9 cellular contexts compared by ENCODE assay signal in the genomic region with DNA sequence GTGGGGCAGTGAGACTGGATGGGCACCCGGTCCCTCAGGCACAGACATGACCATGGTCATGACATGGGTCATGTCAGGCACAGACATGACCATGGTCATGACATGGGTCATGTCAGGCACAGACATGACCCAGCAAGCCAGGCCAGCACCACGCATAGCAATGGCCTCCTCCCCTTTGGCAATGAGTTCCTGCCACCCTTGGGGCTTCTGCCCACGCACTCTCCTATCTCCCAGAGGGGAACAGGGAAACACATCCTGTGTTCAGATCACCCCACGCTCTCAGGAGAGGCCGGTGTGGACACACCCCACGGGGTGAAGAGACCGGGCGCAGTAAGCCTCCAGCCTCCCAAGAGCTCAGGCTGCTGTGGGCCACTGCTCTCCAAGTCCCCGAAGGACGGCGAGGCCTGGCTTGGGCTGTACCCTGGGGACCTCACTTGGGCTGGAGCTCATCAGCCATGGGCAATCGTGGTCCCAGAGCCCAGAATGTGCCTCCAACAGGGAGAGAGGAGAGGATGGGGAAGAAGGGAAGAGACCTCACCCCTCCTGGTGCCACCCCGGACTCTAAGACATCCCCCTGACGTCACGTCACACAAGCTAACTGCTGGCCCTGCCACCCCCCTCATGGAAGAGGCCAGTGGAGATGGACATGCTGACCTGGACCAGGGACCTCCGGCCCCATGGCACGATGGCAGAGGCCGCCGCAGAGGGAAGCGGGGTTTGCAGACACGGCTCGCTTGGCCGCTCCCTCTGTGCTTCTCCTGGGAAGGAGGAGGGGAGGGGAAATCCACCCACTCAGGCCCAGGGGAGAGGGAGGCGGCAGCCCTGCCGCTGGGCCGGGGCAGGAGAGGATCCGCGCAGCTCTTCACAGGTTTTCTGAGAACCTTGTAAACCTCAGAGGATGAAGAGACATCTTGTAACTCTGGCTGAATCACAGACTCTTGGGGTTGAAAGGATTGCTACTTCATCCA.
DNase-seq lines count a peak whose midpoint lies in the region; ATAC-seq and TF ChIP-seq lines count a peak whose summit lies in the region.
"Had no signal": no experiment of that assay in that cellular context is flagged by ENCODE, and none has a peak within 500 bp of the region (broad histone marks: within the 10 kb centered on the region; RNA-seq: fewer than 3 reads in every experiment).

No MANE protein-coding gene starts in this region.

- no peak overlapping the region for H3K9ac ChIP-seq in neuronal stem cell (ENCODE audit: low read depth, low read length, poor library complexity)

- ATAC-seq in GM19455 (IDR thresholded peaks at IDR 0.05; ENCODE audit: unreplicated experiment), result peak; percentile 24
- ATAC-seq in HG03521 (IDR thresholded peaks at IDR 0.05; ENCODE audit: unreplicated experiment), result peak; percentile 13

- peak overlapping the region; percentile 25 for H3K14ac ChIP-seq in neuronal stem cell (ENCODE audit: low read length)

- peak overlapping the region; percentile 23 for H3K18ac ChIP-seq in neuronal stem cell (ENCODE audit: low read length)

- H2AFZ ChIP-seq in neuronal stem cell (ENCODE audit: low read length), result no peak overlapping the region

- H3K9me3 ChIP-seq in neuronal stem cell (replicated peaks in 1 of 2; ENCODE audit: control insufficient read depth in 2 of 2, insufficient read depth in 1 of 2, low read depth in 1 of 2, low read length in 2 of 2), result peaks cover 13% of the 10 kb centered on the region in 2 donors

- peak overlapping the region; percentile 16 for H2BK120ac ChIP-seq in neuronal stem cell (ENCODE audit: low read depth, low read length)

- peak overlapping the region; percentile 58 for H2AK5ac ChIP-seq in neuronal stem cell (ENCODE audit: low read depth, low read length)

- H3K27me3 ChIP-seq in neuronal stem cell (ENCODE audit: control insufficient read depth in 3 of 3, insufficient read depth in 3 of 3, low read depth in 1 of 3, low read length in 3 of 3), result no peaks in the 10 kb centered on the region

- no peak overlapping the region for H3K4me2 ChIP-seq in neuronal stem cell (ENCODE audit: insufficient read depth, low read length, poor library complexity, severe bottlenecking)

- H2BK5ac ChIP-seq in neuronal stem cell (ENCODE audit: low read length), result no peak overlapping the region

- H3K9me3 Mint-ChIP-seq in CD14-positive monocyte, result peaks cover 0 to 6% (median 0%) of the 10 kb centered on the region in 7 donors

- H2BK15ac ChIP-seq in neuronal stem cell (ENCODE audit: low read length), result no peak overlapping the region

- no peak for TF ChIP-seq CTCF in CD14-positive monocyte (IDR thresholded peaks at IDR 0.05)

- peaks cover 4 to 8% of the 10 kb centered on the region in 2 donors for H3K36me3 ChIP-seq in neuronal stem cell (replicated peaks in 1 of 2; ENCODE audit: control insufficient read depth in 2 of 2, insufficient read depth in 2 of 2, low read length in 2 of 2)

- H3K23ac ChIP-seq in neuronal stem cell (ENCODE audit: low read depth, low read length, poor library complexity), result peak overlapping the region; percentile 67

- H3K79me1 ChIP-seq in neuronal stem cell (ENCODE audit: low read depth, low read length), result peaks cover 17% of the 10 kb centered on the region

- H3K4me3 ChIP-seq in neuronal stem cell (ENCODE audit: low read length in 2 of 2), result no peak overlapping the region

- H3K36me3 Mint-ChIP-seq in CD14-positive monocyte, result peaks cover 28 to 33% of the 10 kb centered on the region in 2 donors

- peaks cover 61% of the 10 kb centered on the region for H3K4me1 Mint-ChIP-seq in CD14-positive monocyte

- H3K27ac Mint-ChIP-seq in CD14-positive monocyte, result peak overlapping the region; percentile 90 to 99 (median 95)

- H3K4me3 Mint-ChIP-seq in CD14-positive monocyte, result peak overlapping the region; percentile 88 to 94
- H3K4me3 Mint-ChIP-seq: neural crest cell had no signal

- no peak overlapping the region for H2BK12ac ChIP-seq in neuronal stem cell (ENCODE audit: low read length)

- H3K27me3 Mint-ChIP-seq in CD14-positive monocyte (ENCODE audit: low read depth in 3 of 3), result peaks cover 0 to 8% (median 4%) of the 10 kb centered on the region in 3 donors

- intact Hi-C loops in CD14-positive monocyte (cut with micrococcal nuclease), result loop anchor here (2.0 to 10.0 kb wide), 2 partner anchors 75 to 79 kb away; no protein-coding TSS in a partner anchor

- peaks cover 11 to 20% of the 10 kb centered on the region in 2 donors for H3K4me1 ChIP-seq in neuronal stem cell (ENCODE audit: control insufficient read depth in 2 of 2, insufficient read depth in 1 of 2, low read depth in 1 of 2, low read length in 2 of 2)

- no peak overlapping the region for H4K91ac ChIP-seq in neuronal stem cell (ENCODE audit: low read depth, low read length, poor library complexity)

- DNase-seq in CD14-positive monocyte (ENCODE audit: low spot score), result peak; percentile 76
- DNase-seq in activated effector memory CD4-positive, alpha-beta T cell treated with anti-CD3 and anti-CD28 coated beads, Interleukin-2, amount 50 U/mL, for 16 hours, result peak; percentile 73
- DNase-seq in neuronal stem cell (ENCODE audit: low spot score), result no peak
- DNase-seq in GOT3 (lab: John Stamatoyannopoulos, UW), result no peak
- no peak for DNase-seq in NCI-H1092 treated with DMSO at 0.1 percent for 48 hours (lab: John Stamatoyannopoulos, UW)
- no peak for DNase-seq in SW 1271 (lab: John Stamatoyannopoulos, UW)

- WGBS in neuronal stem cell (ENCODE audit: extremely low coverage in 2 of 2, insufficient read length in 2 of 2, insufficient replicate concordance in 1 of 2), 2 donors, result no CpG with 5 or more reads among the region's 28 CpGs

- H4K8ac ChIP-seq in neuronal stem cell (ENCODE audit: low read depth, low read length), result no peak overlapping the region

- H3K27ac ChIP-seq in neuronal stem cell (replicated peaks; ENCODE audit: low read length), result no peak overlapping the region

- no peak overlapping the region for H3K4ac ChIP-seq in neuronal stem cell (ENCODE audit: low read length)

Comparison
In these comparisons a context has a peak if more than half of its experiments do, and no peak if none do; other contexts are left out.
1. DNase-seq: peak in CD14-positive monocyte (single experiment) and activated effector memory CD4-positive, alpha-beta T cell treated with anti-CD3 and anti-CD28 coated beads, Interleukin-2, amount 50 U/mL, for 16 hours (single experiment); none in neuronal stem cell (single experiment), GOT3 (single experiment), NCI-H1092 treated with DMSO at 0.1 percent for 48 hours (single experiment) and SW 1271 (0 of 2).